10 cellular contexts compared by ENCODE assay signal in genomic region chr22:17569971-17570511, GRCh38. TPM values are rescaled to one million over a fixed set of nuclear protein-coding genes. Genes with fewer than 3 reads are reported as not detected.
A peak's percentile ranks its signal among the peaks of the same experiment; 100 is the strongest.
DNase-seq lines count a peak whose midpoint lies in the region; ATAC-seq and TF ChIP-seq lines count a peak whose summit lies in the region.
"Had no signal": no experiment of that assay in that cellular context is flagged by ENCODE, and none has a peak within 500 bp of the region (broad histone marks: within the 10 kb centered on the region; RNA-seq: fewer than 3 reads in every experiment).

No MANE protein-coding gene starts in this region.

- no peak overlapping the region for H3K4me3 Mint-ChIP-seq in activated naive CD4-positive, alpha-beta T cell treated with anti-CD3 and anti-CD28 coated beads for 36 hours
- H3K4me3 Mint-ChIP-seq in CD8-positive, alpha-beta T cell = no peak overlapping the region

- peaks cover 8% of the 10 kb centered on the region for H3K27me3 Mint-ChIP-seq in activated naive CD4-positive, alpha-beta T cell treated with anti-CD3 and anti-CD28 coated beads for 36 hours (ENCODE audit: low read depth)
- H3K27me3 Mint-ChIP-seq in CD8-positive, alpha-beta T cell (ENCODE audit: low read depth) = peaks cover 10% of the 10 kb centered on the region

- no peak overlapping the region for H3K23ac ChIP-seq in mesenchymal stem cell (ENCODE audit: low read length in 2 of 2)

- no peak overlapping the region for H3K14ac ChIP-seq in mesenchymal stem cell (ENCODE audit: low read length in 2 of 2)

- no peaks in the 10 kb centered on the region for H3K36me3 Mint-ChIP-seq in activated naive CD4-positive, alpha-beta T cell treated with anti-CD3 and anti-CD28 coated beads for 36 hours (ENCODE audit: low read depth)
- H3K36me3 Mint-ChIP-seq in CD8-positive, alpha-beta T cell = no peaks in the 10 kb centered on the region

- no peak overlapping the region for H2BK120ac ChIP-seq in mesenchymal stem cell (ENCODE audit: low read depth, low read length)

- no peak overlapping the region for H2AK5ac ChIP-seq in mesenchymal stem cell (ENCODE audit: low read length, severe bottlenecking)

- H3K9ac ChIP-seq in mesenchymal stem cell (ENCODE audit: low read length) = no peak overlapping the region

- H3K27me3 ChIP-seq in mesenchymal stem cell (ENCODE audit: control insufficient read depth in 1 of 2, insufficient read depth in 1 of 2, low read length in 2 of 2) = peaks cover 4 to 6% of the 10 kb centered on the region in 2 experiments
- no peaks in the 10 kb centered on the region for H3K27me3 ChIP-seq in tibial nerve
- no peaks in the 10 kb centered on the region for H3K27me3 ChIP-seq in CD8-positive, alpha-beta T cell (ENCODE audit: insufficient read depth, low read length)

- H3K9me3 ChIP-seq in mesenchymal stem cell (ENCODE audit: control insufficient read depth, low read length) (no peaks in the 10 kb centered on the region), tibial nerve (no peaks in the 10 kb centered on the region)
- H3K9me3 ChIP-seq in CD8-positive, alpha-beta T cell (ENCODE audit: low read length) = no peaks in the 10 kb centered on the region

- no peak overlapping the region for H3K4ac ChIP-seq in mesenchymal stem cell (ENCODE audit: low read depth in 1 of 2, low read length in 2 of 2)

- H3K36me3 ChIP-seq in mesenchymal stem cell (ENCODE audit: control insufficient read depth in 1 of 2, insufficient read depth in 2 of 2, low read depth in 1 of 2, low read length in 2 of 2) (no peaks in the 10 kb centered on the region), tibial nerve (no peaks in the 10 kb centered on the region)
- no peaks in the 10 kb centered on the region for H3K36me3 ChIP-seq in CD8-positive, alpha-beta T cell (ENCODE audit: insufficient read depth, low read length)

- intact Hi-C loops in activated naive CD4-positive, alpha-beta T cell treated with anti-CD3 and anti-CD28 coated beads for 36 hours (cut with micrococcal nuclease) = no loop called here
- intact Hi-C loops in CD8-positive, alpha-beta T cell (cut with DNase I, micrococcal nuclease) = no loop called here

- no peak for ATAC-seq in CD8-positive, alpha-beta T cell

- CTCF ChIA-PET in activated naive CD4-positive, alpha-beta T cell treated with anti-CD3 and anti-CD28 coated beads for 36 hours (lab: Charles Lee) = no interaction called here
- CTCF ChIA-PET in CD8-positive, alpha-beta T cell (lab: Charles Lee) = no interaction called here

- no peaks in the 10 kb centered on the region for H3K79me1 ChIP-seq in mesenchymal stem cell (replicated peaks; ENCODE audit: low read length, poor library complexity, severe bottlenecking)

- H3K4me1 ChIP-seq in mesenchymal stem cell (ENCODE audit: control insufficient read depth, insufficient read depth, low read depth, low read length) (peaks cover 22% of the 10 kb centered on the region), tibial nerve (peaks cover 0 to 28% (median 10%) of the 10 kb centered on the region in 4 donors)
- no peaks in the 10 kb centered on the region for H3K4me1 ChIP-seq in CD8-positive, alpha-beta T cell (ENCODE audit: insufficient read depth, low read length)

- H3K9me3 Mint-ChIP-seq in activated naive CD4-positive, alpha-beta T cell treated with anti-CD3 and anti-CD28 coated beads for 36 hours = no peaks in the 10 kb centered on the region
- no peaks in the 10 kb centered on the region for H3K9me3 Mint-ChIP-seq in CD8-positive, alpha-beta T cell

- TF ChIP-seq POLR2A in tibial nerve (IDR thresholded peaks at IDR 0.05) = no peak

- DNase-seq in DMS 273 (lab: John Stamatoyannopoulos, UW; ENCODE audit: unreplicated experiment) (peak; percentile 11), DMS 273 treated with DMSO at 0.1 percent for 48 hours (lab: John Stamatoyannopoulos, UW) (no peak), dermis blood vessel endothelial cell (peak; percentile 46), mesenchymal stem cell (no peak), tibial nerve (ENCODE audit: low spot score in 2 of 2) (no peak), germinal center (ENCODE audit: low spot score) (no peak)
- no peak for DNase-seq in activated naive CD4-positive, alpha-beta T cell treated with anti-CD3 and anti-CD28 coated beads for 36 hours
- no peak for DNase-seq in CD8-positive, alpha-beta T cell

- H3K4me3 ChIP-seq in mesenchymal stem cell (ENCODE audit: insufficient read depth in 1 of 2, low read depth in 1 of 2, low read length in 2 of 2) (peak overlapping the region in 1 of 2 experiments; percentile 45), tibial nerve (no peak overlapping the region)
- no peak overlapping the region for H3K4me3 ChIP-seq in CD8-positive, alpha-beta T cell (ENCODE audit: low read depth, low read length)

- H3K4me1 Mint-ChIP-seq in activated naive CD4-positive, alpha-beta T cell treated with anti-CD3 and anti-CD28 coated beads for 36 hours (ENCODE audit: low read depth) = no peaks in the 10 kb centered on the region
- H3K4me1 Mint-ChIP-seq in CD8-positive, alpha-beta T cell (ENCODE audit: low read depth) = no peaks in the 10 kb centered on the region

- H2BK15ac ChIP-seq in mesenchymal stem cell (ENCODE audit: low read depth, poor library complexity, severe bottlenecking) = no peak overlapping the region

- no peak for TF ChIP-seq CTCF in tibial nerve (IDR thresholded peaks at IDR 0.05)
- TF ChIP-seq CTCF in CD8-positive, alpha-beta T cell (IDR thresholded peaks at IDR 0.05) = no peak

- no peak overlapping the region for H3K18ac ChIP-seq in mesenchymal stem cell (ENCODE audit: low read depth in 1 of 2, low read length in 2 of 2)

- H3K27ac Mint-ChIP-seq in activated naive CD4-positive, alpha-beta T cell treated with anti-CD3 and anti-CD28 coated beads for 36 hours = no peak overlapping the region
- no peak overlapping the region for H3K27ac Mint-ChIP-seq in CD8-positive, alpha-beta T cell

- H2AFZ ChIP-seq in mesenchymal stem cell (ENCODE audit: low read depth, low read length) = no peak overlapping the region

- H3K4me2 ChIP-seq in mesenchymal stem cell (ENCODE audit: low read length, poor library complexity, severe bottlenecking) = peak overlapping the region; percentile 12

- H4K91ac ChIP-seq in mesenchymal stem cell (ENCODE audit: low read length) = no peak overlapping the region

- H4K8ac ChIP-seq in mesenchymal stem cell (ENCODE audit: low read length) = no peak overlapping the region

- H3K27ac ChIP-seq in mesenchymal stem cell (ENCODE audit: low read length, poor library complexity, severe bottlenecking) = no peak overlapping the region
- peak overlapping the region; percentile 77 to 95 (median 88) for H3K27ac ChIP-seq in tibial nerve
- no peak overlapping the region for H3K27ac ChIP-seq in CD8-positive, alpha-beta T cell (ENCODE audit: low read depth, low read length)
- H3K27ac ChIP-seq: 22Rv1 had no signal

- WGBS in mesenchymal stem cell = 58% methylated on average over 8 of the region's 8 CpGs
- WGBS in tibial nerve, 2 donors = 37 to 42% methylated on average over 8 of the region's 8 CpGs

- no peak for TF ChIP-seq EP300 in tibial nerve (IDR thresholded peaks at IDR 0.05)

- H2BK12ac ChIP-seq in mesenchymal stem cell (ENCODE audit: low read length in 2 of 2) = no peak overlapping the region

- POLR2A ChIA-PET in CD8-positive, alpha-beta T cell (lab: Charles Lee) = interaction anchor here (0.6 kb wide), 1 partner anchor 342 kb away, joined by 3 read pairs; no protein-coding TSS in a partner anchor

- no peak overlapping the region for H2BK5ac ChIP-seq in mesenchymal stem cell (ENCODE audit: low read depth, low read length, poor library complexity, severe bottlenecking)

RNA-seq across cellular contexts. Expression of gene SLC25A18, which starts 6.7 kb away (rescaled TPM):
- total RNA-seq in dermis blood vessel endothelial cell (not detected in 2 replicates), tibial nerve (1 to 10 TPM; 2.2 to 5.9 (median 4.8) TPM)
- polyA plus RNA-seq in mesenchymal stem cell (2013, experiment 1 of 2) = 0.10 TPM
- polyA plus RNA-seq in mesenchymal stem cell (2013, experiment 2 of 2) = 0.07 TPM
- total RNA-seq in activated naive CD4-positive, alpha-beta T cell treated with anti-CD3 and anti-CD28 coated beads for 36 hours = not detected
- total RNA-seq in CD8-positive, alpha-beta T cell = not detected
- total RNA-seq: glomerular endothelial cell had no signal

RNA-seq across cellular contexts. Expression of gene ATP6V1E1, which starts 58.5 kb away (rescaled TPM):
- 139 and 140 TPM in 2 replicates for total RNA-seq in dermis blood vessel endothelial cell
- polyA plus RNA-seq in mesenchymal stem cell (2013, experiment 1 of 2) = 206 TPM
- polyA plus RNA-seq in mesenchymal stem cell (2013, experiment 2 of 2) = 208 TPM
- 100 to 1,000 TPM in 3 of 4 donors, 10 to 100 TPM in 1; 94.3 to 138 (median 120) TPM for total RNA-seq in tibial nerve
- total RNA-seq in activated naive CD4-positive, alpha-beta T cell treated with anti-CD3 and anti-CD28 coated beads for 36 hours = 10 to 100 TPM; 74.5 to 75.5 TPM
- total RNA-seq in CD8-positive, alpha-beta T cell = 10 to 100 TPM; 49.8 to 53.0 TPM

Comparison
In these comparisons a context has a peak if more than half of its experiments do, and no peak if none do; other contexts are left out.
1. DNase-seq: peak in DMS 273 (single experiment) and dermis blood vessel endothelial cell (single experiment); none in DMS 273 treated with DMSO at 0.1 percent for 48 hours (single experiment), mesenchymal stem cell (single experiment), tibial nerve (0 of 2), activated naive CD4-positive, alpha-beta T cell treated with anti-CD3 and anti-CD28 coated beads for 36 hours (single experiment), germinal center (single experiment) and CD8-positive, alpha-beta T cell (0 of 7).
2. H3K27ac ChIP-seq: peak in tibial nerve (4 of 4); none in mesenchymal stem cell (single experiment) and CD8-positive, alpha-beta T cell (single experiment).